ENCODE assay signal across 35 cellular contexts in genomic region chr6:113320653-113321052, GRCh38.
"Had no signal": no experiment of that assay in that cellular context is flagged by ENCODE, and none has a peak within 500 bp of the region (broad histone marks: within the 10 kb centered on the region; RNA-seq: fewer than 3 reads in every experiment).

No MANE protein-coding gene starts in this region.

- H3K27ac ChIP-seq: ascending aorta, breast epithelium, cardiac muscle cell, coronary artery, dorsolateral prefrontal cortex, esophagus muscularis mucosa, foreskin keratinocyte, gastrocnemius medialis, heart left ventricle, WERI-Rb-1 had no signal

- DNase-seq: activated CD4-positive, alpha-beta memory T cell treated with anti-CD3 and anti-CD28 coated beads for 36 hours; activated CD4-positive, alpha-beta T cell treated with anti-CD3 and anti-CD28 coated beads for 36 hours; activated CD4-positive, alpha-beta T cell treated with anti-CD3 and anti-CD28 coated beads, Interleukin-2, amount 10 ng/mL, durations not matched to agents 24 days and 14 days; activated CD4-positive, CD25-positive, alpha-beta regulatory T cell; activated CD4-positive, CD25-positive, alpha-beta regulatory T cell treated with anti-CD3 and anti-CD28 coated beads, Interleukin-2, amount 50 U/mL, for 72 hours; activated CD8-positive, alpha-beta memory T cell treated with anti-CD3 and anti-CD28 coated beads, Interleukin-2, amount 50 U/mL, for 48 hours; activated gamma-delta T cell; activated naive CD4-positive, alpha-beta T cell; activated naive CD4-positive, alpha-beta T cell treated with anti-CD3 and anti-CD28 coated beads, Interleukin-2, amount 10 ng/mL, durations not matched to agents 7 days and 5 days; activated naive CD8-positive, alpha-beta T cell treated with anti-CD3 and anti-CD28 coated beads, Interleukin-2, amount 10 ng/mL, durations not matched to agents 7 days and 5 days; activated T-cell treated with anti-CD3 and anti-CD28 coated beads for 4 hours; activated T-cell treated with anti-CD3 and anti-CD28 coated beads, Interleukin-2, amount 50 U/mL, for 24 hours; activated T-cell treated with anti-CD3 and anti-CD28 coated beads, Interleukin-2, amount 50 U/mL, for 72 hours; central memory CD4-positive, alpha-beta T cell; cerebellar nuclear complex; dorsolateral prefrontal cortex; effector memory CD4-positive, alpha-beta T cell; erythroblast; foreskin keratinocyte; gastrocnemius medialis; glutamatergic neuron; heart left ventricle; T-helper 1 cell; T-helper 17 cell; T1000 had no signal

- H3K9me3 ChIP-seq: ascending aorta, breast epithelium, esophagus muscularis mucosa, gastrocnemius medialis, heart left ventricle had no signal

- H3K4me3 ChIP-seq: ascending aorta, breast epithelium, cardiac muscle cell, coronary artery, dorsolateral prefrontal cortex, esophagus muscularis mucosa, gastrocnemius medialis, heart left ventricle had no signal

- H3K36me3 Mint-ChIP-seq: activated CD4-positive, alpha-beta memory T cell treated with anti-CD3 and anti-CD28 coated beads for 36 hours; activated naive CD4-positive, alpha-beta T cell treated with anti-CD3 and anti-CD28 coated beads, Interleukin-2, amount 10 ng/mL, durations not matched to agents 7 days and 5 days; activated naive CD8-positive, alpha-beta T cell treated with anti-CD3 and anti-CD28 coated beads, Interleukin-2, amount 10 ng/mL, durations not matched to agents 7 days and 5 days; brain had no signal

- H3K4me1 ChIP-seq: ascending aorta, breast epithelium, gastrocnemius medialis had no signal

- H3K27me3 ChIP-seq: ascending aorta, breast epithelium, cardiac muscle cell, dorsolateral prefrontal cortex, esophagus muscularis mucosa, foreskin keratinocyte, gastrocnemius medialis, heart left ventricle had no signal

- H3K4me3 Mint-ChIP-seq: activated CD4-positive, alpha-beta memory T cell treated with anti-CD3 and anti-CD28 coated beads for 36 hours; activated CD4-positive, alpha-beta T cell treated with anti-CD3 and anti-CD28 coated beads for 36 hours; activated CD4-positive, alpha-beta T cell treated with anti-CD3 and anti-CD28 coated beads, Interleukin-2, amount 10 ng/mL, durations not matched to agents 24 days and 14 days; activated naive CD4-positive, alpha-beta T cell treated with anti-CD3 and anti-CD28 coated beads, Interleukin-2, amount 10 ng/mL, durations not matched to agents 7 days and 5 days; activated naive CD8-positive, alpha-beta T cell treated with anti-CD3 and anti-CD28 coated beads, Interleukin-2, amount 10 ng/mL, durations not matched to agents 7 days and 5 days; activated T-cell treated with anti-CD3 and anti-CD28 coated beads, Interleukin-2, amount 50 U/mL, for 24 hours; activated T-cell treated with anti-CD3 and anti-CD28 coated beads, Interleukin-2, amount 50 U/mL, for 72 hours; brain; dendritic cell treated with granulocyte-macrophage colony-stimulating factor and Interleukin-4, amounts not matched to agents 40 ng/mL and 50 ng/mL, for 4 days; T-helper 17 cell; T-helper 2 cell treated with Interferon-gamma antibody and Interleukin-4, amounts not matched to agents 5 μg/mL and 100 μg/mL, for 36 hours had no signal

- ATAC-seq: activated CD4-positive, alpha-beta T cell treated with anti-CD3 and anti-CD28 coated beads for 36 hours; activated naive CD4-positive, alpha-beta T cell treated with anti-CD3 and anti-CD28 coated beads, Interleukin-2, amount 50 U/mL, for 72 hours; activated T-cell treated with anti-CD3 and anti-CD28 coated beads, Interleukin-2, amount 50 U/mL, for 72 hours; foreskin keratinocyte; gastrocnemius medialis; heart left ventricle; T-helper 17 cell had no signal

- H3K27me3 Mint-ChIP-seq: activated CD4-positive, alpha-beta memory T cell treated with anti-CD3 and anti-CD28 coated beads for 36 hours; activated CD4-positive, alpha-beta T cell treated with anti-CD3 and anti-CD28 coated beads for 36 hours; activated CD4-positive, alpha-beta T cell treated with anti-CD3 and anti-CD28 coated beads, Interleukin-2, amount 10 ng/mL, durations not matched to agents 24 days and 14 days; activated naive CD4-positive, alpha-beta T cell treated with anti-CD3 and anti-CD28 coated beads, Interleukin-2, amount 10 ng/mL, durations not matched to agents 7 days and 5 days; activated T-cell treated with anti-CD3 and anti-CD28 coated beads, Interleukin-2, amount 50 U/mL, for 24 hours; brain; dendritic cell treated with granulocyte-macrophage colony-stimulating factor and Interleukin-4, amounts not matched to agents 40 ng/mL and 50 ng/mL, for 4 days; T-helper 17 cell had no signal

- H3K9me3 Mint-ChIP-seq: activated CD4-positive, alpha-beta memory T cell treated with anti-CD3 and anti-CD28 coated beads for 36 hours; activated CD4-positive, alpha-beta T cell treated with anti-CD3 and anti-CD28 coated beads, Interleukin-2, amount 10 ng/mL, durations not matched to agents 24 days and 14 days; activated naive CD4-positive, alpha-beta T cell treated with anti-CD3 and anti-CD28 coated beads, Interleukin-2, amount 10 ng/mL, durations not matched to agents 7 days and 5 days; activated naive CD8-positive, alpha-beta T cell treated with anti-CD3 and anti-CD28 coated beads, Interleukin-2, amount 10 ng/mL, durations not matched to agents 7 days and 5 days; activated T-cell treated with anti-CD3 and anti-CD28 coated beads, Interleukin-2, amount 50 U/mL, for 72 hours; T-helper 2 cell treated with Interferon-gamma antibody and Interleukin-4, amounts not matched to agents 5 μg/mL and 100 μg/mL, for 36 hours had no signal

- H3K36me3 ChIP-seq: ascending aorta, breast epithelium, cardiac muscle cell, esophagus muscularis mucosa, gastrocnemius medialis, heart left ventricle, WERI-Rb-1 had no signal

- H3K27ac Mint-ChIP-seq: activated CD4-positive, alpha-beta memory T cell treated with anti-CD3 and anti-CD28 coated beads for 36 hours; activated CD4-positive, alpha-beta T cell treated with anti-CD3 and anti-CD28 coated beads for 36 hours; activated CD4-positive, alpha-beta T cell treated with anti-CD3 and anti-CD28 coated beads, Interleukin-2, amount 10 ng/mL, durations not matched to agents 24 days and 14 days; activated naive CD4-positive, alpha-beta T cell treated with anti-CD3 and anti-CD28 coated beads, Interleukin-2, amount 10 ng/mL, durations not matched to agents 7 days and 5 days; activated naive CD4-positive, alpha-beta T cell treated with anti-CD3 and anti-CD28 coated beads, Interleukin-2, amount 50 U/mL, for 72 hours; activated naive CD8-positive, alpha-beta T cell treated with anti-CD3 and anti-CD28 coated beads, Interleukin-2, amount 10 ng/mL, durations not matched to agents 7 days and 5 days; activated T-cell treated with anti-CD3 and anti-CD28 coated beads, Interleukin-2, amount 50 U/mL, for 24 hours; activated T-cell treated with anti-CD3 and anti-CD28 coated beads, Interleukin-2, amount 50 U/mL, for 72 hours; dendritic cell treated with granulocyte-macrophage colony-stimulating factor and Interleukin-4, amounts not matched to agents 40 ng/mL and 50 ng/mL, for 4 days; T-helper 17 cell; T-helper 2 cell treated with Interferon-gamma antibody and Interleukin-4, amounts not matched to agents 5 μg/mL and 100 μg/mL, for 36 hours had no signal

- H3K4me1 Mint-ChIP-seq: activated CD4-positive, alpha-beta T cell treated with anti-CD3 and anti-CD28 coated beads for 36 hours; activated CD4-positive, alpha-beta T cell treated with anti-CD3 and anti-CD28 coated beads, Interleukin-2, amount 10 ng/mL, durations not matched to agents 24 days and 14 days; activated naive CD4-positive, alpha-beta T cell treated with anti-CD3 and anti-CD28 coated beads, Interleukin-2, amount 10 ng/mL, durations not matched to agents 7 days and 5 days; activated naive CD8-positive, alpha-beta T cell treated with anti-CD3 and anti-CD28 coated beads, Interleukin-2, amount 10 ng/mL, durations not matched to agents 7 days and 5 days; T-helper 17 cell had no signal
